Comparison of ENCODE assay signal across 16 cellular contexts in the genomic region with DNA sequence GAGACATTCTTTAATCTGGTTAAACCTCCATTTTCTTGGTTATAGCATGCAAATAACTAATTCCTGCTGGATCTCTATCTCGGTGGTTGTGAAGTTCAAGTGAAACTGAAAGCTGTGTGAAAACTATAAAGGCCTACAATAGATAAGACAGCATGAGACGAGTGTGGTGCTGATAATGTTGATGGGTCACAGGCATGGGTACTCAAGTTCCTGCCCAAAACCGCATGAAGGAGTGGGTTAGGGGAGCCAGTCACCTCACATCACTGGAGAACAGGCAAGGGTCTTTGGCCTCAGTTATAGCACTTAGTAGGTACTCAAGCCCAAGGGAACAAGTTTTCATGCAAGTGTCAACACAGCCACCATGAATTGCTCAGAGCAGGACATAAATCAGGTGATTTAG. TPM values are rescaled to one million over a fixed set of nuclear protein-coding genes. Genes with fewer than 3 reads are reported as not detected.
DNase-seq lines count a peak whose midpoint lies in the region; ATAC-seq, FAIRE-seq and TF ChIP-seq lines count a peak whose summit lies in the region.
"Had no signal": no experiment of that assay in that cellular context is flagged by ENCODE, and none has a peak within 500 bp of the region (broad histone marks: within the 10 kb centered on the region; RNA-seq: fewer than 3 reads in every experiment).

No MANE protein-coding gene starts in this region.

- no peak overlapping the region for H3K27ac ChIP-seq in endodermal cell (ENCODE audit: low read depth, low read length)
- H3K27ac ChIP-seq: coronary artery, foreskin keratinocyte, neural progenitor cell, PC-9, vagina had no signal

- no peaks in the 10 kb centered on the region for H3K36me3 Mint-ChIP-seq in activated naive CD4-positive, alpha-beta T cell treated with anti-CD3 and anti-CD28 coated beads for 36 hours (ENCODE audit: low read depth)
- H3K36me3 Mint-ChIP-seq in activated naive CD4-positive, alpha-beta T cell treated with anti-CD3 and anti-CD28 coated beads, Interleukin-2, amount 50 U/mL, for 24 hours: no peaks in the 10 kb centered on the region
- H3K36me3 Mint-ChIP-seq in endodermal cell (ENCODE audit: low read depth): no peaks in the 10 kb centered on the region
- H3K36me3 Mint-ChIP-seq: neural progenitor cell had no signal

- CTCF ChIA-PET in activated naive CD4-positive, alpha-beta T cell treated with anti-CD3 and anti-CD28 coated beads for 36 hours (lab: Charles Lee): no interaction called here

- in situ Hi-C loops in GM13977 (cut with MboI; ENCODE audit: low pct_unique_long_range_greater_than_20kb, low sequenced_read_pairs, unreplicated experiment): loop anchor here (25.0 kb wide), 1 partner anchor 916 kb away; no protein-coding TSS in a partner anchor

- TF ChIP-seq CTCF in endodermal cell (conservative IDR thresholded peaks at IDR 0.05) (no peak), GM13977 (IDR thresholded peaks at IDR 0.05; ENCODE audit: extremely low read depth, insufficient read depth, missing control alignments) (no peak)

- no peak for FAIRE-seq in frontal cortex (lab: Jason Lieb, UNC)

- no peaks in the 10 kb centered on the region for H3K36me3 ChIP-seq in endodermal cell (ENCODE audit: control insufficient read depth, insufficient read depth, low read length)
- H3K36me3 ChIP-seq: neural progenitor cell, spleen, vagina had no signal

- peaks cover 9% of the 10 kb centered on the region for H3K4me1 ChIP-seq in endodermal cell (ENCODE audit: control insufficient read depth, insufficient read depth, low read length)
- H3K4me1 ChIP-seq: foreskin keratinocyte, vagina had no signal

- H3K4me1 Mint-ChIP-seq in activated naive CD4-positive, alpha-beta T cell treated with anti-CD3 and anti-CD28 coated beads for 36 hours (ENCODE audit: low read depth): peaks cover 17% of the 10 kb centered on the region
- peaks cover 11% of the 10 kb centered on the region for H3K4me1 Mint-ChIP-seq in activated naive CD4-positive, alpha-beta T cell treated with anti-CD3 and anti-CD28 coated beads, Interleukin-2, amount 50 U/mL, for 24 hours
- peaks cover 9% of the 10 kb centered on the region for H3K4me1 Mint-ChIP-seq in endodermal cell
- H3K4me1 Mint-ChIP-seq: neural progenitor cell had no signal

- no peak overlapping the region for H3K4me3 Mint-ChIP-seq in activated naive CD4-positive, alpha-beta T cell treated with anti-CD3 and anti-CD28 coated beads for 36 hours
- peak overlapping the region; percentile 69 for H3K4me3 Mint-ChIP-seq in activated naive CD4-positive, alpha-beta T cell treated with anti-CD3 and anti-CD28 coated beads, Interleukin-2, amount 50 U/mL, for 24 hours
- no peak overlapping the region for H3K4me3 Mint-ChIP-seq in endodermal cell
- H3K4me3 Mint-ChIP-seq: neural progenitor cell had no signal

- H3K27me3 ChIP-seq in endodermal cell (ENCODE audit: control insufficient read depth, insufficient read depth, low read length, poor library complexity, severe bottlenecking): no peaks in the 10 kb centered on the region
- H3K27me3 ChIP-seq: foreskin keratinocyte, neural progenitor cell, spleen, vagina had no signal

- intact Hi-C loops in activated naive CD4-positive, alpha-beta T cell treated with anti-CD3 and anti-CD28 coated beads for 36 hours (cut with micrococcal nuclease): loop anchor here (5.0 to 10.0 kb wide), 3 partner anchors 391 to 726 kb away; no protein-coding TSS in a partner anchor

- no peaks in the 10 kb centered on the region for H3K27me3 Mint-ChIP-seq in activated naive CD4-positive, alpha-beta T cell treated with anti-CD3 and anti-CD28 coated beads for 36 hours (ENCODE audit: low read depth)
- no peaks in the 10 kb centered on the region for H3K27me3 Mint-ChIP-seq in activated naive CD4-positive, alpha-beta T cell treated with anti-CD3 and anti-CD28 coated beads, Interleukin-2, amount 50 U/mL, for 24 hours
- peaks cover 1% of the 10 kb centered on the region for H3K27me3 Mint-ChIP-seq in endodermal cell (ENCODE audit: insufficient read depth)

- H3K4me3 ChIP-seq in endodermal cell (ENCODE audit: low read length): no peak overlapping the region
- H3K4me3 ChIP-seq: coronary artery, neural progenitor cell, PC-9, spleen, vagina had no signal

- 78 to 88% methylated on average over 2 to 3 of the region's 3 CpGs for WGBS in endodermal cell (ENCODE audit: insufficient coverage in 1 of 2, insufficient read length in 1 of 2), 2 experiments

- no peaks in the 10 kb centered on the region for H3K9me3 Mint-ChIP-seq in activated naive CD4-positive, alpha-beta T cell treated with anti-CD3 and anti-CD28 coated beads for 36 hours
- no peaks in the 10 kb centered on the region for H3K9me3 Mint-ChIP-seq in activated naive CD4-positive, alpha-beta T cell treated with anti-CD3 and anti-CD28 coated beads, Interleukin-2, amount 50 U/mL, for 24 hours
- H3K9me3 Mint-ChIP-seq in endodermal cell: no peaks in the 10 kb centered on the region
- H3K9me3 Mint-ChIP-seq: neural progenitor cell had no signal

- H3K27ac Mint-ChIP-seq in activated naive CD4-positive, alpha-beta T cell treated with anti-CD3 and anti-CD28 coated beads for 36 hours: no peak overlapping the region
- H3K27ac Mint-ChIP-seq in activated naive CD4-positive, alpha-beta T cell treated with anti-CD3 and anti-CD28 coated beads, Interleukin-2, amount 50 U/mL, for 24 hours: peak overlapping the region; percentile 56
- H3K27ac Mint-ChIP-seq in endodermal cell: no peak overlapping the region
- H3K27ac Mint-ChIP-seq: neural progenitor cell had no signal

- peak; percentile 6 for DNase-seq in activated naive CD4-positive, alpha-beta T cell treated with anti-CD3 and anti-CD28 coated beads for 36 hours
- DNase-seq in activated naive CD4-positive, alpha-beta T cell treated with anti-CD3 and anti-CD28 coated beads, Interleukin-2, amount 50 U/mL, for 16 hours: no peak
- peak; percentile 29 for DNase-seq in stimulated activated CD8-positive, alpha-beta memory T cell treated with anti-CD3 and anti-CD28 coated beads, Interleukin-4, amount 100 ng/mL, for 48 hours
- DNase-seq in endodermal cell (no peak), GM13977 (ENCODE audit: low spot score) (no peak), frontal cortex (ENCODE audit: low spot score in 2 of 2) (no peak)
- DNase-seq: activated gamma-delta T cell, foreskin keratinocyte, PC-9, spleen had no signal

- H3K9me3 ChIP-seq in endodermal cell (ENCODE audit: control insufficient read depth, low read length): no peaks in the 10 kb centered on the region
- H3K9me3 ChIP-seq: spleen, vagina had no signal

- peak; percentile 25 for ATAC-seq in HG03575 (IDR thresholded peaks at IDR 0.05; ENCODE audit: extremely low read depth, insufficient number of reproducible peaks, low FRiP score, unreplicated experiment)
- ATAC-seq: foreskin keratinocyte had no signal

- H3K9ac ChIP-seq in endodermal cell (ENCODE audit: extremely low read depth, low read length, poor library complexity, severe bottlenecking): no peak overlapping the region
- H3K9ac ChIP-seq: neural progenitor cell had no signal

RNA-seq across cellular contexts. Expression of gene HMHB1, which starts 16.7 kb away (rescaled TPM):
- not detected for total RNA-seq in activated naive CD4-positive, alpha-beta T cell treated with anti-CD3 and anti-CD28 coated beads for 36 hours
- total RNA-seq in endodermal cell (not detected), frontal cortex (not detected)
- not detected for polyA plus RNA-seq in endodermal cell (2013, experiment 1 of 2)
- not detected for polyA plus RNA-seq in endodermal cell (2013, experiment 2 of 2)
- total RNA-seq: foreskin keratinocyte, H4, PC-9, spleen, vagina had no signal
- polyA plus RNA-seq: foreskin keratinocyte had no signal

Comparison
In these comparisons a context has a peak if more than half of its experiments do, and no peak if none do; other contexts are left out.
1. DNase-seq: peak in activated naive CD4-positive, alpha-beta T cell treated with anti-CD3 and anti-CD28 coated beads for 36 hours (single experiment) and stimulated activated CD8-positive, alpha-beta memory T cell treated with anti-CD3 and anti-CD28 coated beads, Interleukin-4, amount 100 ng/mL, for 48 hours (single experiment); none in activated naive CD4-positive, alpha-beta T cell treated with anti-CD3 and anti-CD28 coated beads, Interleukin-2, amount 50 U/mL, for 16 hours (single experiment), endodermal cell (single experiment), GM13977 (single experiment) and frontal cortex (0 of 2).